Comparison of ENCODE assay signal across 9 cellular contexts in the genomic region with DNA sequence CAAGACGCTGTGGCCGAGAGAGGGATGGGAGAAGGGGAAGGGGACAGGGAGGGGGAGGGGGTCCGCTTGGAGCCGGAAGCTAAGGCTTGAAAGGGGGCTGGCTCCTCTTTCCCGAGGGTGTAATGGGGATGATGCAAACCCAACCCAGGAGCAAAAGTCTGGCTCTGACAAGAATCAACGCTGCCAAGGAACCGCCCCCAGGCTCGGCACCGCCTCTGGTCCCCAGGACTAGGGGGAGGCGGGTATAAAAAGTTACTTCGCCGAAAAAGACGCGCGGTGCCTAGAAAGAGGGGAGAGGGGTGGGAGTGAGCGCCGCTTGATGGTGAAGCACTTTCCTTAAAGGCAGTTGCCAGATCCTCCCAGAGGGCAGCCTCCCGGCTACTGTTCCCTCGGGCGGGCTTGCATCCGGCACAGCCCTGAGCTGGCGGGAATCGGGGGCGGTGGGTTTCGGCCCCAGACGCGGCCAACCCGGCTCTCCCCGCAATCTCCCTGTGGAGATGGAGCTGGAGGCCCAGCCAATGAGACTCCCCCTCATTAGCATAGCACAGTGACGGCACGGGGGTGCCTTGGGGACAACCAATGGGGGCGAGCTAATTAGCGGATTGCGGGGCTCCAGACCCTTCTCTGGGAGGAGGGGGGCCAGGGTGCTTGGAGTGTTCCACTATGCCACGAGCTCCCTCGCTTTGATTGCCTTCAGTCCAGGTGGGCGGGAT. TPM values are rescaled to one million over a fixed set of nuclear protein-coding genes. Genes with fewer than 3 reads are reported as not detected.
A peak's percentile ranks its signal among the peaks of the same experiment; 100 is the strongest.
DNase-seq lines count a peak whose midpoint lies in the region; ATAC-seq, FAIRE-seq and TF ChIP-seq lines count a peak whose summit lies in the region.
"Had no signal": no experiment of that assay in that cellular context is flagged by ENCODE, and none has a peak within 500 bp of the region (broad histone marks: within the 10 kb centered on the region; RNA-seq: fewer than 3 reads in every experiment).

A gene (minus strand): TSS at position 40 of the 713 bp plus-strand sequence. CDS start 131 bp downstream, outside the sequence.

- ATAC-seq in upper lobe of right lung (peak; percentile 80), GM19455 (IDR thresholded peaks at IDR 0.05; ENCODE audit: unreplicated experiment) (no peak), HG03095 (IDR thresholded peaks at IDR 0.05; ENCODE audit: unreplicated experiment) (no peak)
- ATAC-seq: HCT116 had no signal

- peaks cover 4% of the 10 kb centered on the region for H3K9me3 Mint-ChIP-seq in mesothelial cell of epicardium

- peak within 1 kb of the TSS; percentile 83 for H3K4me3 Mint-ChIP-seq in mesothelial cell of epicardium

- H3K4me3 ChIP-seq in SK-N-MC, result peak within 1 kb of the TSS; percentile 71
- peak within 1 kb of the TSS; percentile 65 to 76 (median 68) for H3K4me3 ChIP-seq in esophagus muscularis mucosa
- H3K4me3 ChIP-seq in upper lobe of right lung, result peak within 1 kb of the TSS; percentile 55

- DNase-seq in Caki2 (ENCODE audit: low read depth) (peak; percentile 72), HTR-8/SVneo (ENCODE audit: insufficient read length, low spot score) (peak; percentile 72), SK-N-MC (ENCODE audit: low read depth, low spot score) (no peak), esophagus muscularis mucosa (ENCODE audit: extremely low spot score) (no peak), mesothelial cell of epicardium (ENCODE audit: low spot score in 2 of 2, unreplicated experiment in 2 of 2) (peak; percentile 69 to 84), upper lobe of right lung (peak; percentile 69)

- intact Hi-C loops in esophagus muscularis mucosa (cut with DNase I), result no loop called here
- intact Hi-C loops in upper lobe of right lung (cut with DNase I), result no loop called here

- H3K36me3 ChIP-seq in SK-N-MC (ENCODE audit: insufficient read depth, low read length) (no peaks in the 10 kb centered on the region), esophagus muscularis mucosa (no peaks in the 10 kb centered on the region), upper lobe of right lung (no peaks in the 10 kb centered on the region)

- H3K4me1 ChIP-seq in esophagus muscularis mucosa (peaks cover 0 to 53% (median 25%) of the 10 kb centered on the region in 4 donors), upper lobe of right lung (peaks cover 12% of the 10 kb centered on the region)

- peak; percentile 80 for FAIRE-seq in HTR-8/SVneo (lab: Jason Lieb, UNC)

- no peaks in the 10 kb centered on the region for H3K9me3 ChIP-seq in SK-N-MC (ENCODE audit: low read depth, low read length)
- H3K9me3 ChIP-seq in esophagus muscularis mucosa, result no peaks in the 10 kb centered on the region
- no peaks in the 10 kb centered on the region for H3K9me3 ChIP-seq in upper lobe of right lung

- no peak for TF ChIP-seq POLR2A in esophagus muscularis mucosa (IDR thresholded peaks at IDR 0.05; ENCODE audit: low read depth)

- H3K27me3 ChIP-seq in esophagus muscularis mucosa, result no peaks in the 10 kb centered on the region
- peaks cover 11% of the 10 kb centered on the region for H3K27me3 ChIP-seq in upper lobe of right lung

- no peak for TF ChIP-seq EP300 in esophagus muscularis mucosa (IDR thresholded peaks at IDR 0.05)

- no peaks in the 10 kb centered on the region for H3K36me3 Mint-ChIP-seq in mesothelial cell of epicardium

- H3K4me1 Mint-ChIP-seq in mesothelial cell of epicardium, result peaks cover 32% of the 10 kb centered on the region

- in situ Hi-C loops in Caki2 (cut with HindIII; ENCODE audit: low pct_unique_long_range_greater_than_20kb, low sequenced_read_pairs), result no loop called here

- WGBS in esophagus muscularis mucosa, result 3% methylated on average over 20 of the region's 37 CpGs

- H3K27ac Mint-ChIP-seq in mesothelial cell of epicardium, result peak within 1 kb of the TSS; percentile 89

- H3K27ac ChIP-seq in SK-N-MC (no peak within 1 kb of the TSS), esophagus muscularis mucosa (replicated peaks in 1 of 4) (peak within 1 kb of the TSS; percentile 84 to 90 (median 88)), upper lobe of right lung (peak within 1 kb of the TSS; percentile 34)

- no peaks in the 10 kb centered on the region for H3K27me3 Mint-ChIP-seq in mesothelial cell of epicardium (ENCODE audit: low read depth)

- H3K9ac ChIP-seq in SK-N-MC (ENCODE audit: insufficient read length), result no peak within 1 kb of the TSS

- TF ChIP-seq CTCF in esophagus muscularis mucosa (IDR thresholded peaks at IDR 0.05), result no peak
- TF ChIP-seq CTCF in mesothelial cell of epicardium (IDR thresholded peaks at IDR 0.05; ENCODE audit: unreplicated experiment), result no peak
- no peak for TF ChIP-seq CTCF in upper lobe of right lung (IDR thresholded peaks at IDR 0.05)

RNA-seq across cellular contexts. Expression of the gene that starts here (rescaled TPM):
- total RNA-seq in Caki2 (2014; rRNA removed; shearing (Covaris generic); ENCODE audit: low replicate concordance), result 0.03 and 0.12 TPM in 2 replicates
- total RNA-seq in esophagus muscularis mucosa, result 10 to 100 TPM in 1 of 4 donors, 1 to 10 TPM in 3; 6.5 to 16.6 (median 8.0) TPM
- 25.6 to 26.4 TPM (median 26.0 TPM) in 3 replicates for total RNA-seq in mesothelial cell of epicardium
- 8.1 TPM for total RNA-seq in upper lobe of right lung

Comparison
In these comparisons a context has a peak if more than half of its experiments do, and no peak if none do; other contexts are left out.
1. Peak in DNase-seq in Caki2; RNA of the gene not detected or under 1 TPM.
2. DNase-seq: peak in HTR-8/SVneo (single experiment), mesothelial cell of epicardium (2 of 2) and upper lobe of right lung (single experiment); none in SK-N-MC (single experiment) and esophagus muscularis mucosa (single experiment).
3. Peak in every context shown above with its lines, with median percentiles within 50 percentile points of each other: H3K4me3 ChIP-seq.